16 cellular contexts compared by ENCODE assay signal in genomic region chr7:73533742-73534141, GRCh38. TPM values are rescaled to one million over a fixed set of nuclear protein-coding genes. Genes with fewer than 3 reads are reported as not detected.
DNase-seq lines count a peak whose midpoint lies in the region; ATAC-seq, FAIRE-seq and TF ChIP-seq lines count a peak whose summit lies in the region.
"Had no signal": no experiment of that assay in that cellular context is flagged by ENCODE, and none has a peak within 500 bp of the region (broad histone marks: within the 10 kb centered on the region; RNA-seq: fewer than 3 reads in every experiment).

No MANE protein-coding gene starts in this region.

- no peaks in the 10 kb centered on the region for H3K4me1 ChIP-seq in HUES6 (ENCODE audit: control insufficient read depth, insufficient read depth, low read length)
- H3K4me1 ChIP-seq in sigmoid colon, result no peaks in the 10 kb centered on the region

- H3K9me3 ChIP-seq in HUES6 (ENCODE audit: control insufficient read depth, insufficient read depth, low read depth, low read length) (no peaks in the 10 kb centered on the region), sigmoid colon (no peaks in the 10 kb centered on the region)

- FAIRE-seq in bronchial epithelial cell (lab: Jason Lieb, UNC), result no peak

- H3K4me1 Mint-ChIP-seq in activated naive CD4-positive, alpha-beta T cell treated with anti-CD3 and anti-CD28 coated beads for 36 hours (ENCODE audit: low read depth), result no peaks in the 10 kb centered on the region

- peak overlapping the region; percentile 46; the same call in 1 of the 2 replicates for H3K27ac ChIP-seq in HUES6 (ENCODE audit: low read depth, low read length)
- no peak overlapping the region for H3K27ac ChIP-seq in sigmoid colon

- intact Hi-C loops in activated naive CD4-positive, alpha-beta T cell treated with anti-CD3 and anti-CD28 coated beads for 36 hours (cut with micrococcal nuclease), result no loop called here
- intact Hi-C loops in sigmoid colon (cut with DNase I), result no loop called here

- DNase-seq in activated naive CD4-positive, alpha-beta T cell treated with anti-CD3 and anti-CD28 coated beads for 36 hours, result no peak
- DNase-seq in activated naive CD4-positive, alpha-beta T cell treated with anti-CD3 and anti-CD28 coated beads, Interleukin-2, amount 50 U/mL, for 16 hours, result no peak
- DNase-seq in bronchial epithelial cell (ENCODE audit: low read depth), result peak; percentile 7
- peak; percentile 42 for DNase-seq in sigmoid colon
- DNase-seq in Ammon's horn (ENCODE audit: low spot score), result no peak
- no peak for DNase-seq in NCI-H82 (lab: John Stamatoyannopoulos, UW)
- DNase-seq: COR-L47; KG1; NCI-H1436; NCI-H2029; NCI-H524; NK-92 treated with Interleukin-12 subunit alpha and Interleukin-12 subunit beta, amount 100 ng/mL, for 24 hours; SHP77 treated with DMSO at 0.1 percent for 48 hours had no signal

- H3K27me3 Mint-ChIP-seq in activated naive CD4-positive, alpha-beta T cell treated with anti-CD3 and anti-CD28 coated beads for 36 hours (ENCODE audit: low read depth), result no peaks in the 10 kb centered on the region

- peaks cover 21% of the 10 kb centered on the region for H3K36me3 Mint-ChIP-seq in activated naive CD4-positive, alpha-beta T cell treated with anti-CD3 and anti-CD28 coated beads for 36 hours (ENCODE audit: low read depth)

- 92 to 93% methylated on average over 9 of the region's 9 CpGs for WGBS in sigmoid colon, 2 donors

- H3K27ac Mint-ChIP-seq in activated naive CD4-positive, alpha-beta T cell treated with anti-CD3 and anti-CD28 coated beads for 36 hours, result peak overlapping the region; percentile 53
- H3K27ac Mint-ChIP-seq: CD14-positive monocyte had no signal

- no peak overlapping the region for H3K9ac ChIP-seq in HUES6 (ENCODE audit: low read length)

- H3K4me3 ChIP-seq in HUES6 (ENCODE audit: low read depth, low read length), result no peak overlapping the region
- no peak overlapping the region for H3K4me3 ChIP-seq in bronchial epithelial cell (ENCODE audit: low read depth, low read length)
- no peak overlapping the region for H3K4me3 ChIP-seq in sigmoid colon

- CTCF ChIA-PET in activated naive CD4-positive, alpha-beta T cell treated with anti-CD3 and anti-CD28 coated beads for 36 hours (lab: Charles Lee), result no interaction called here

- H3K36me3 ChIP-seq in HUES6 (ENCODE audit: control insufficient read depth, insufficient read depth, low read length), result peaks cover 30% of the 10 kb centered on the region
- H3K36me3 ChIP-seq in bronchial epithelial cell (ENCODE audit: control insufficient read depth, insufficient read depth, low read length), result peaks cover 15% of the 10 kb centered on the region
- peaks cover 21 to 54% (median 30%) of the 10 kb centered on the region in 4 donors for H3K36me3 ChIP-seq in sigmoid colon

- no peaks in the 10 kb centered on the region for H3K9me3 Mint-ChIP-seq in activated naive CD4-positive, alpha-beta T cell treated with anti-CD3 and anti-CD28 coated beads for 36 hours
- H3K9me3 Mint-ChIP-seq: CD14-positive monocyte had no signal

- no peak for TF ChIP-seq CTCF in bronchial epithelial cell (IDR thresholded peaks at IDR 0.05; ENCODE audit: insufficient read depth, low read length, severe bottlenecking)
- no peak for TF ChIP-seq CTCF in sigmoid colon (IDR thresholded peaks at IDR 0.05)

- no peaks in the 10 kb centered on the region for H3K27me3 ChIP-seq in HUES6 (ENCODE audit: control insufficient read depth, insufficient read depth, low read length)
- H3K27me3 ChIP-seq in bronchial epithelial cell (ENCODE audit: control insufficient read depth, insufficient read depth, low read length), result no peaks in the 10 kb centered on the region
- no peaks in the 10 kb centered on the region for H3K27me3 ChIP-seq in sigmoid colon

- ATAC-seq in GM21390 (IDR thresholded peaks at IDR 0.05; ENCODE audit: unreplicated experiment), result no peak

- TF ChIP-seq POLR2A in sigmoid colon (IDR thresholded peaks at IDR 0.05), result no peak

- no peak for TF ChIP-seq EP300 in sigmoid colon (IDR thresholded peaks at IDR 0.05)

- H3K4me3 Mint-ChIP-seq in activated naive CD4-positive, alpha-beta T cell treated with anti-CD3 and anti-CD28 coated beads for 36 hours, result no peak overlapping the region
- H3K4me3 Mint-ChIP-seq: CD14-positive monocyte had no signal

RNA-seq across cellular contexts. Expression of gene BAZ1B, which starts 11.6 kb away (rescaled TPM):
- 10 to 100 TPM; 67.6 to 69.9 TPM for total RNA-seq in activated naive CD4-positive, alpha-beta T cell treated with anti-CD3 and anti-CD28 coated beads for 36 hours
- total RNA-seq in bronchial epithelial cell (42.4 and 55.8 TPM in 2 replicates), sigmoid colon (10 to 100 TPM; 47.2 to 67.3 (median 53.5) TPM)
- 10 to 100 TPM; 13.8 to 33.4 (median 17.1) TPM for polyA plus RNA-seq in sigmoid colon

RNA-seq across cellular contexts. Expression of gene BCL7B, which starts 23.7 kb away (rescaled TPM):
- 10 to 100 TPM; 38.5 to 44.1 TPM for total RNA-seq in activated naive CD4-positive, alpha-beta T cell treated with anti-CD3 and anti-CD28 coated beads for 36 hours
- total RNA-seq in bronchial epithelial cell, result 21.3 and 23.6 TPM in 2 replicates
- total RNA-seq in sigmoid colon, result 100 to 1,000 TPM; 113 to 155 (median 129) TPM
- 100 to 1,000 TPM in 1 of 3 donors, 10 to 100 TPM in 2; 58.1 to 114 (median 95.7) TPM for polyA plus RNA-seq in sigmoid colon

RNA-seq across cellular contexts. Expression of gene TBL2, which starts 44.6 kb away (rescaled TPM):
- 10 to 100 TPM; 21.5 to 23.6 TPM for total RNA-seq in activated naive CD4-positive, alpha-beta T cell treated with anti-CD3 and anti-CD28 coated beads for 36 hours
- 63.4 and 78.7 TPM in 2 replicates for total RNA-seq in bronchial epithelial cell
- 10 to 100 TPM; 17.1 to 29.6 (median 26.9) TPM for total RNA-seq in sigmoid colon
- 10 to 100 TPM in 1 of 3 donors, 1 to 10 TPM in 2; 5.4 to 28.2 (median 6.2) TPM for polyA plus RNA-seq in sigmoid colon

Comparison
In these comparisons a context has a peak if more than half of its experiments do, and no peak if none do; other contexts are left out.
1. DNase-seq: peak in bronchial epithelial cell (single experiment) and sigmoid colon (single experiment); none in activated naive CD4-positive, alpha-beta T cell treated with anti-CD3 and anti-CD28 coated beads for 36 hours (single experiment), activated naive CD4-positive, alpha-beta T cell treated with anti-CD3 and anti-CD28 coated beads, Interleukin-2, amount 50 U/mL, for 16 hours (single experiment), Ammon's horn (single experiment) and NCI-H82 (single experiment).